In genomic region chr21:34085129-34085528, GRCh38 we compare ENCODE assay signal across 17 cellular contexts.
"Had no signal": no experiment of that assay in that cellular context is flagged by ENCODE, and none has a peak within 500 bp of the region (broad histone marks: within the 10 kb centered on the region; RNA-seq: fewer than 3 reads in every experiment).

No MANE protein-coding gene starts in this region.

- H3K27me3 Mint-ChIP-seq: activated CD4-positive, alpha-beta T cell treated with anti-CD3 and anti-CD28 coated beads, Interleukin-2, amount 10 ng/mL, durations not matched to agents 7 days and 5 days; activated naive CD8-positive, alpha-beta T cell treated with anti-CD3 and anti-CD28 coated beads, Interleukin-2, amount 50 U/mL, for 24 hours; dendritic cell treated with granulocyte-macrophage colony-stimulating factor and Interleukin-4, amounts not matched to agents 40 ng/mL and 50 ng/mL, for 4 days had no signal

- H3K36me3 ChIP-seq: ovary, stomach, upper lobe of right lung had no signal

- H3K27me3 ChIP-seq: ovary, stomach, testis, upper lobe of right lung had no signal

- H3K4me3 Mint-ChIP-seq: activated CD4-positive, alpha-beta T cell treated with anti-CD3 and anti-CD28 coated beads, Interleukin-2, amount 10 ng/mL, durations not matched to agents 7 days and 5 days; activated naive CD8-positive, alpha-beta T cell treated with anti-CD3 and anti-CD28 coated beads, Interleukin-2, amount 50 U/mL, for 24 hours; dendritic cell treated with granulocyte-macrophage colony-stimulating factor and Interleukin-4, amounts not matched to agents 40 ng/mL and 50 ng/mL, for 4 days; immature natural killer cell; neural crest cell; T-helper 1 cell treated with Interleukin-12 subunit alpha and Interleukin-12 subunit beta and Interleukin-4 antibody, amounts not matched to agents 30 μg/mL and 1 μg/mL, for 36 hours had no signal

- ATAC-seq: activated naive CD8-positive, alpha-beta T cell treated with anti-CD3 and anti-CD28 coated beads, Interleukin-2, amount 50 U/mL, for 24 hours; sciatic nerve; upper lobe of right lung had no signal

- H3K4me1 ChIP-seq: testis had no signal

- DNase-seq: activated CD4-positive, alpha-beta T cell treated with anti-CD3 and anti-CD28 coated beads, Interleukin-2, amount 10 ng/mL, durations not matched to agents 7 days and 5 days; activated gamma-delta T cell treated with Interleukin-2 at 50 U/mL for 16 hours; activated naive CD8-positive, alpha-beta T cell treated with anti-CD3 and anti-CD28 coated beads, Interleukin-2, amount 50 U/mL, for 24 hours; activated T-cell treated with anti-CD3 and anti-CD28 coated beads for 4 hours; aorta; effector memory CD4-positive, alpha-beta T cell; foreskin melanocyte; immature natural killer cell; ovary; stomach; testis; upper lobe of right lung had no signal

- H3K9me3 ChIP-seq: ovary, stomach, testis, upper lobe of right lung had no signal

- H3K9me3 Mint-ChIP-seq: activated CD4-positive, alpha-beta T cell treated with anti-CD3 and anti-CD28 coated beads, Interleukin-2, amount 10 ng/mL, durations not matched to agents 7 days and 5 days; activated naive CD8-positive, alpha-beta T cell treated with anti-CD3 and anti-CD28 coated beads, Interleukin-2, amount 50 U/mL, for 24 hours; dendritic cell treated with granulocyte-macrophage colony-stimulating factor and Interleukin-4, amounts not matched to agents 40 ng/mL and 50 ng/mL, for 4 days; immature natural killer cell; neural crest cell; T-helper 1 cell treated with Interleukin-12 subunit alpha and Interleukin-12 subunit beta and Interleukin-4 antibody, amounts not matched to agents 30 μg/mL and 1 μg/mL, for 36 hours had no signal

- H3K27ac ChIP-seq: epithelial cell of prostate, ovary, stomach, testis, upper lobe of right lung had no signal

- H3K27ac Mint-ChIP-seq: activated CD4-positive, alpha-beta T cell treated with anti-CD3 and anti-CD28 coated beads, Interleukin-2, amount 10 ng/mL, durations not matched to agents 7 days and 5 days; activated naive CD8-positive, alpha-beta T cell treated with anti-CD3 and anti-CD28 coated beads, Interleukin-2, amount 50 U/mL, for 24 hours; dendritic cell treated with granulocyte-macrophage colony-stimulating factor and Interleukin-4, amounts not matched to agents 40 ng/mL and 50 ng/mL, for 4 days; T-helper 1 cell treated with Interleukin-12 subunit alpha and Interleukin-12 subunit beta and Interleukin-4 antibody, amounts not matched to agents 30 μg/mL and 1 μg/mL, for 36 hours had no signal

- H3K4me3 ChIP-seq: ovary, stomach, testis, upper lobe of right lung had no signal
